14 cellular contexts compared by ENCODE assay signal in the genomic region with DNA sequence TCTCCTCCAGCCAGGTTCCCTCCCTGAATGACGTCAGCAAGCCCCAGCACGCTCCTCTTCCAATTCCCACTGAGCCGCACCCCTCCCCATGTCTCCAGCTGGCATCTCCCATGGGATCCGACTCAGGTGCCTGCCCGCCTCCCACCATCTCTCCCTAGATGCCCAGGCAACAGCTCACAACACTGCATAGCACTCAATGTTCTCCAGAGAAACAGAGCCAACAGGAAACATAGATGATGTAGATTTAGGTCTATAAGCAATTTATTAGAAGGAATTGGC.
DNase-seq lines count a peak whose midpoint lies in the region; ATAC-seq and TF ChIP-seq lines count a peak whose summit lies in the region.
"Had no signal": no experiment of that assay in that cellular context is flagged by ENCODE, and none has a peak within 500 bp of the region (broad histone marks: within the 10 kb centered on the region; RNA-seq: fewer than 3 reads in every experiment).

No MANE protein-coding gene starts in this region.

- H3K27me3 Mint-ChIP-seq in progenitor cell of endocrine pancreas: peaks cover 15% of the 10 kb centered on the region
- H3K27me3 Mint-ChIP-seq: IgD-negative memory B cell had no signal

- no peak for TF ChIP-seq CTCF in progenitor cell of endocrine pancreas (IDR thresholded peaks at IDR 0.05; ENCODE audit: unreplicated experiment)

- ATAC-seq in GM21717 (IDR thresholded peaks at IDR 0.05; ENCODE audit: unreplicated experiment): no peak
- no peak for ATAC-seq in HG02642 (IDR thresholded peaks at IDR 0.05; ENCODE audit: poor library complexity, unreplicated experiment)
- ATAC-seq: Right ventricle myocardium inferior had no signal

- H3K36me3 Mint-ChIP-seq in progenitor cell of endocrine pancreas (ENCODE audit: insufficient read depth): no peaks in the 10 kb centered on the region
- H3K36me3 Mint-ChIP-seq: CD4-positive, alpha-beta memory T cell; IgD-negative memory B cell had no signal

- H3K4me3 Mint-ChIP-seq in progenitor cell of endocrine pancreas (ENCODE audit: low read depth): no peak overlapping the region
- H3K4me3 Mint-ChIP-seq: CD4-positive, alpha-beta memory T cell had no signal

- peaks cover 5% of the 10 kb centered on the region for H3K9me3 Mint-ChIP-seq in progenitor cell of endocrine pancreas (ENCODE audit: low read depth)

- H3K27ac Mint-ChIP-seq in progenitor cell of endocrine pancreas: no peak overlapping the region
- H3K27ac Mint-ChIP-seq: CD4-positive, alpha-beta memory T cell; IgD-negative memory B cell had no signal

- no peaks in the 10 kb centered on the region for H3K4me1 Mint-ChIP-seq in progenitor cell of endocrine pancreas (ENCODE audit: low read depth)
- H3K4me1 Mint-ChIP-seq: IgD-negative memory B cell had no signal

- DNase-seq in DMS153 (lab: John Stamatoyannopoulos, UW) (peak; percentile 84), NCI-H1105 treated with DMSO at 0.1 percent for 48 hours (lab: John Stamatoyannopoulos, UW) (peak; percentile 93), NCI-H69 (lab: John Stamatoyannopoulos, UW) (peak; percentile 80), progenitor cell of endocrine pancreas (ENCODE audit: low spot score, unreplicated experiment) (peak; percentile 3)
- DNase-seq in effector CD8-positive, alpha-beta T cell (lab: John Stamatoyannopoulos, UW): no peak
- DNase-seq: BE2C; CD4-positive, alpha-beta memory T cell; NCI-H146; PC-9; T-helper 1 cell had no signal
